24 cellular contexts compared by ENCODE assay signal in genomic region chr1:71762514-71763255, GRCh38.
"Had no signal": no experiment of that assay in that cellular context is flagged by ENCODE, and none has a peak within 500 bp of the region (broad histone marks: within the 10 kb centered on the region; RNA-seq: fewer than 3 reads in every experiment).

No MANE protein-coding gene starts in this region.

- H3K4me3 ChIP-seq: heart left ventricle, hepatocyte, left lung, lower lobe of right lung, neural progenitor cell, right atrium auricular region, skin epidermis, spleen, tibial nerve, upper lobe of left lung, vagina had no signal

- H3K4me1 ChIP-seq: heart left ventricle, left lung, lower lobe of right lung, right atrium auricular region, spleen, tibial nerve, upper lobe of left lung, vagina had no signal

- H3K27ac ChIP-seq: heart left ventricle, hepatocyte, left lung, lower lobe of right lung, neural progenitor cell, neutrophil, right atrium auricular region, skin epidermis, spleen, tibial nerve, upper lobe of left lung, vagina had no signal

- H3K9ac ChIP-seq: neural progenitor cell had no signal

- DNase-seq: glutamatergic neuron; heart left ventricle; islet precursor cell; kidney glomerular epithelial cell; left cardiac atrium; left lung; lower lobe of right lung; mammary epithelial cell; mesenchymal stem cell; naive thymus-derived CD8-positive, alpha-beta T cell; occipital lobe; spleen; stimulated activated CD4-positive, alpha-beta T cell treated with anti-CD3 and anti-CD28 coated beads, Interleukin-4, amount 100 ng/mL, for 24 hours; stimulated activated naive CD4-positive, alpha-beta T cell treated with Interleukin-2 at 50 U/mL for 16 hours; stimulated activated naive CD8-positive, alpha-beta T cell treated with anti-CD3 and anti-CD28 coated beads, Interleukin-15, amount 100 ng/mL, for 72 hours; substantia nigra; upper lobe of left lung had no signal

- H3K9me3 ChIP-seq: lower lobe of right lung, neutrophil, right atrium auricular region, tibial nerve, upper lobe of left lung, vagina had no signal

- H3K4me2 ChIP-seq: hepatocyte, neural progenitor cell had no signal

- H3K36me3 ChIP-seq: heart left ventricle, left lung, lower lobe of right lung, neural progenitor cell, neutrophil, right atrium auricular region, spleen, upper lobe of left lung, vagina had no signal

- H3K27me3 ChIP-seq: heart left ventricle, hepatocyte, left lung, neural progenitor cell, neutrophil, right atrium auricular region, spleen, tibial nerve, upper lobe of left lung, vagina had no signal
